In genomic region chr17:37064956-37065355, GRCh38 we compare ENCODE assay signal across 27 cellular contexts.
"Had no signal": no experiment of that assay in that cellular context is flagged by ENCODE, and none has a peak within 500 bp of the region (broad histone marks: within the 10 kb centered on the region; RNA-seq: fewer than 3 reads in every experiment).

No MANE protein-coding gene starts in this region.

- H3K36me3 ChIP-seq: adrenal gland, breast epithelium, MG63, SJCRH30 had no signal

- H3K4me3 Mint-ChIP-seq: activated CD4-positive, alpha-beta T cell treated with anti-CD3 and anti-CD28 coated beads for 36 hours; activated CD4-positive, alpha-beta T cell treated with anti-CD3 and anti-CD28 coated beads, Interleukin-2, amount 10 ng/mL, durations not matched to agents 7 days and 5 days; activated CD8-positive, alpha-beta T cell treated with anti-CD3 and anti-CD28 coated beads, Interleukin-2, amount 10 ng/mL, durations not matched to agents 7 days and 5 days; activated naive CD4-positive, alpha-beta T cell treated with anti-CD3 and anti-CD28 coated beads for 36 hours; activated T-cell treated with anti-CD3 and anti-CD28 coated beads, Interleukin-2, amount 50 U/mL, for 24 hours; activated T-helper 1 cell treated with anti-CD3 and anti-CD28 coated beads, Interleukin-12 subunit alpha, Interleukin-12 subunit beta, Interleukin-2, Interleukin-4 antibody, amounts not matched to agents 30 ng/mL and 10 ng/mL and 1 ng/mL, durations not matched to agents 14 hours and 24 hours and 36 hours had no signal

- H3K4me1 ChIP-seq: body of pancreas, breast epithelium had no signal

- H3K27me3 Mint-ChIP-seq: activated CD4-positive, alpha-beta T cell treated with anti-CD3 and anti-CD28 coated beads for 36 hours; activated T-cell treated with anti-CD3 and anti-CD28 coated beads, Interleukin-2, amount 50 U/mL, for 24 hours had no signal

- H3K4me1 Mint-ChIP-seq: activated CD4-positive, alpha-beta T cell treated with anti-CD3 and anti-CD28 coated beads for 36 hours; activated CD4-positive, alpha-beta T cell treated with anti-CD3 and anti-CD28 coated beads, Interleukin-2, amount 10 ng/mL, durations not matched to agents 7 days and 5 days had no signal

- H3K36me3 Mint-ChIP-seq: activated naive CD4-positive, alpha-beta T cell treated with anti-CD3 and anti-CD28 coated beads, Interleukin-2, amount 50 U/mL, for 72 hours had no signal

- DNase-seq: activated CD4-positive, alpha-beta T cell treated with anti-CD3 and anti-CD28 coated beads for 36 hours; activated CD4-positive, alpha-beta T cell treated with anti-CD3 and anti-CD28 coated beads, Interleukin-2, amount 10 ng/mL, durations not matched to agents 7 days and 5 days; activated CD4-positive, alpha-beta T cell treated with anti-CD3 and anti-CD28 coated beads, Interleukin-2, amount 50 U/mL, for 48 hours; activated CD8-positive, alpha-beta T cell treated with anti-CD3 and anti-CD28 coated beads, Interleukin-2, amount 10 ng/mL, durations not matched to agents 7 days and 5 days; activated gamma-delta T cell treated with Interleukin-2 at 50 U/mL for 16 hours; activated naive CD4-positive, alpha-beta T cell treated with anti-CD3 and anti-CD28 coated beads for 36 hours; activated T-cell treated with anti-CD3 and anti-CD28 coated beads, Interleukin-2, amount 50 U/mL, for 24 hours; body of pancreas; Kasumi-1; MG63; NCI-H1048; NCI-H1105 treated with DMSO at 0.1 percent for 48 hours; NCI-H1436; NCI-H1694; NCI-H1930; NCI-H2081 treated with DMSO at 0.1 percent for 48 hours; NCI-H345; SHP77; SJCRH30; T1000 had no signal

- H3K4me3 ChIP-seq: adrenal gland, body of pancreas, breast epithelium, MG63, SJCRH30, SK-N-MC had no signal

- ATAC-seq: activated CD4-positive, alpha-beta T cell treated with anti-CD3 and anti-CD28 coated beads for 36 hours; activated CD4-positive, CD25-positive, alpha-beta regulatory T cell treated with anti-CD3 and anti-CD28 coated beads, Interleukin-2, amount 50 U/mL, for 24 hours; activated CD8-positive, alpha-beta T cell treated with anti-CD3 and anti-CD28 coated beads, Interleukin-2, amount 10 ng/mL, durations not matched to agents 7 days and 5 days; activated naive CD4-positive, alpha-beta T cell treated with anti-CD3 and anti-CD28 coated beads, Interleukin-2, amount 50 U/mL, for 72 hours; body of pancreas; Panc1 had no signal

- H3K9me3 Mint-ChIP-seq: activated CD4-positive, alpha-beta T cell treated with anti-CD3 and anti-CD28 coated beads, Interleukin-2, amount 10 ng/mL, durations not matched to agents 7 days and 5 days; activated naive CD4-positive, alpha-beta T cell treated with anti-CD3 and anti-CD28 coated beads for 36 hours; activated naive CD4-positive, alpha-beta T cell treated with anti-CD3 and anti-CD28 coated beads, Interleukin-2, amount 50 U/mL, for 72 hours; activated T-cell treated with anti-CD3 and anti-CD28 coated beads, Interleukin-2, amount 50 U/mL, for 24 hours; activated T-helper 1 cell treated with anti-CD3 and anti-CD28 coated beads, Interleukin-12 subunit alpha, Interleukin-12 subunit beta, Interleukin-2, Interleukin-4 antibody, amounts not matched to agents 30 ng/mL and 10 ng/mL and 1 ng/mL, durations not matched to agents 14 hours and 24 hours and 36 hours had no signal

- H3K27me3 ChIP-seq: adrenal gland, body of pancreas, breast epithelium, MG63, SJCRH30 had no signal

- H3K27ac ChIP-seq: adrenal gland, body of pancreas, breast epithelium, SJCRH30, SK-N-MC had no signal

- H3K9me3 ChIP-seq: adrenal gland, body of pancreas, breast epithelium, MG63, SJCRH30 had no signal

- H3K27ac Mint-ChIP-seq: activated CD4-positive, alpha-beta T cell treated with anti-CD3 and anti-CD28 coated beads for 36 hours; activated CD4-positive, alpha-beta T cell treated with anti-CD3 and anti-CD28 coated beads, Interleukin-2, amount 10 ng/mL, durations not matched to agents 7 days and 5 days; activated CD8-positive, alpha-beta T cell treated with anti-CD3 and anti-CD28 coated beads, Interleukin-2, amount 10 ng/mL, durations not matched to agents 7 days and 5 days; activated naive CD4-positive, alpha-beta T cell treated with anti-CD3 and anti-CD28 coated beads for 36 hours; activated naive CD4-positive, alpha-beta T cell treated with anti-CD3 and anti-CD28 coated beads, Interleukin-2, amount 50 U/mL, for 72 hours; activated T-cell treated with anti-CD3 and anti-CD28 coated beads, Interleukin-2, amount 50 U/mL, for 24 hours; activated T-helper 1 cell treated with anti-CD3 and anti-CD28 coated beads, Interleukin-12 subunit alpha, Interleukin-12 subunit beta, Interleukin-2, Interleukin-4 antibody, amounts not matched to agents 30 ng/mL and 10 ng/mL and 1 ng/mL, durations not matched to agents 14 hours and 24 hours and 36 hours had no signal
